Comparison of ENCODE assay signal across 15 cellular contexts in genomic region chr14:61346793-61347192, GRCh38. TPM values are rescaled to one million over a fixed set of nuclear protein-coding genes. Genes with fewer than 3 reads are reported as not detected.
A peak's percentile ranks its signal among the peaks of the same experiment; 100 is the strongest.
DNase-seq lines count a peak whose midpoint lies in the region; ATAC-seq and TF ChIP-seq lines count a peak whose summit lies in the region.
"Had no signal": no experiment of that assay in that cellular context is flagged by ENCODE, and none has a peak within 500 bp of the region (broad histone marks: within the 10 kb centered on the region; RNA-seq: fewer than 3 reads in every experiment).

No MANE protein-coding gene starts in this region.

- H3K36me3 Mint-ChIP-seq in activated CD8-positive, alpha-beta T cell treated with anti-CD3 and anti-CD28 coated beads, Interleukin-2, amount 10 ng/mL, durations not matched to agents 7 days and 5 days (ENCODE audit: low read depth) = peaks cover 84% of the 10 kb centered on the region

- no peak for TF ChIP-seq CTCF in left ventricle myocardium inferior (IDR thresholded peaks at IDR 0.05; ENCODE audit: borderline replicate concordance)
- no peak for TF ChIP-seq CTCF in fibroblast of pulmonary artery (IDR thresholded peaks at IDR 0.05; ENCODE audit: low read length, missing control alignments)
- no peak for TF ChIP-seq CTCF in uterus (IDR thresholded peaks at IDR 0.05)

- H3K27me3 Mint-ChIP-seq in activated CD8-positive, alpha-beta T cell treated with anti-CD3 and anti-CD28 coated beads, Interleukin-2, amount 10 ng/mL, durations not matched to agents 7 days and 5 days (ENCODE audit: low read depth) = no peaks in the 10 kb centered on the region
- H3K27me3 Mint-ChIP-seq: B cell had no signal

- peaks cover 98% of the 10 kb centered on the region for H3K4me1 Mint-ChIP-seq in activated CD8-positive, alpha-beta T cell treated with anti-CD3 and anti-CD28 coated beads, Interleukin-2, amount 10 ng/mL, durations not matched to agents 7 days and 5 days (ENCODE audit: low read depth)

- H3K4me1 ChIP-seq in left ventricle myocardium inferior (peaks cover 76% of the 10 kb centered on the region), uterus (no peaks in the 10 kb centered on the region)

- H3K27ac Mint-ChIP-seq in activated CD8-positive, alpha-beta T cell treated with anti-CD3 and anti-CD28 coated beads, Interleukin-2, amount 10 ng/mL, durations not matched to agents 7 days and 5 days = peak overlapping the region; percentile 90
- H3K27ac Mint-ChIP-seq: B cell, endodermal cell had no signal

- no peaks in the 10 kb centered on the region for H3K27me3 ChIP-seq in left ventricle myocardium inferior (ENCODE audit: low read depth)
- H3K27me3 ChIP-seq in uterus = no peaks in the 10 kb centered on the region

- CTCF ChIA-PET in activated CD8-positive, alpha-beta T cell treated with anti-CD3 and anti-CD28 coated beads, Interleukin-2, amount 10 ng/mL, durations not matched to agents 7 days and 5 days (lab: Charles Lee) = interaction anchor here (0.9 to 2.4 kb wide), 12 partner anchors 9 to 491 kb away, joined by 3 to 9 read pairs (median 4); no protein-coding TSS in a partner anchor

- peaks cover 6% of the 10 kb centered on the region for H3K9me3 Mint-ChIP-seq in activated CD8-positive, alpha-beta T cell treated with anti-CD3 and anti-CD28 coated beads, Interleukin-2, amount 10 ng/mL, durations not matched to agents 7 days and 5 days (ENCODE audit: insufficient read depth)
- H3K9me3 Mint-ChIP-seq: endodermal cell had no signal

- H3K36me3 ChIP-seq in left ventricle myocardium inferior (no peaks in the 10 kb centered on the region), uterus (no peaks in the 10 kb centered on the region)

- H3K4me3 Mint-ChIP-seq in activated CD8-positive, alpha-beta T cell treated with anti-CD3 and anti-CD28 coated beads, Interleukin-2, amount 10 ng/mL, durations not matched to agents 7 days and 5 days = peak overlapping the region; percentile 65
- H3K4me3 Mint-ChIP-seq: B cell, endodermal cell had no signal

- peak overlapping the region; percentile 67 for H3K27ac ChIP-seq in left ventricle myocardium inferior (replicated peaks)
- H3K27ac ChIP-seq in uterus = peak overlapping the region; percentile 24 to 64

- no peaks in the 10 kb centered on the region for H3K9me3 ChIP-seq in left ventricle myocardium inferior (replicated peaks)
- no peaks in the 10 kb centered on the region for H3K9me3 ChIP-seq in uterus

- TF ChIP-seq POLR2A in uterus (IDR thresholded peaks at IDR 0.05) = no peak

- no peak overlapping the region for H3K4me3 ChIP-seq in left ventricle myocardium inferior
- H3K4me3 ChIP-seq in fibroblast of pulmonary artery (replicated peaks; ENCODE audit: low read depth, low read length) = no peak overlapping the region
- H3K4me3 ChIP-seq in uterus = no peak overlapping the region

- POLR2A ChIA-PET in activated CD8-positive, alpha-beta T cell treated with anti-CD3 and anti-CD28 coated beads, Interleukin-2, amount 10 ng/mL, durations not matched to agents 7 days and 5 days (lab: Charles Lee) = interaction anchor here (0.6 to 13.2 kb wide), 8 partner anchors 9 to 103 kb away, joined by 3 to 177 read pairs (median 4); no protein-coding TSS in a partner anchor

- intact Hi-C loops in left ventricle myocardium inferior (cut with micrococcal nuclease) = no loop called here
- intact Hi-C loops in Right ventricle myocardium inferior (cut with DNase I) = no loop called here
- intact Hi-C loops in uterus (cut with DNase I; ENCODE audit: low total_unique reads) = no loop called here
- intact Hi-C loops in posterior vena cava (cut with DNase I) = no loop called here

- ATAC-seq in Right ventricle myocardium inferior = no peak
- no peak for ATAC-seq in activated CD8-positive, alpha-beta T cell treated with anti-CD3 and anti-CD28 coated beads, Interleukin-2, amount 10 ng/mL, durations not matched to agents 7 days and 5 days
- no peak for ATAC-seq in GM18870 (IDR thresholded peaks at IDR 0.05; ENCODE audit: unreplicated experiment)

- DNase-seq in left ventricle myocardium inferior (no peak), Right ventricle myocardium inferior (ENCODE audit: missing footprints) (no peak), fibroblast of pulmonary artery (ENCODE audit: low read depth) (peak; percentile 53), uterus (no peak), posterior vena cava (ENCODE audit: low spot score) (no peak), NCI-H1694 treated with DMSO at 0.1 percent for 48 hours (lab: John Stamatoyannopoulos, UW) (no peak)
- DNase-seq in activated CD8-positive, alpha-beta T cell treated with anti-CD3 and anti-CD28 coated beads, Interleukin-2, amount 10 ng/mL, durations not matched to agents 7 days and 5 days = no peak
- DNase-seq: DMS79 treated with DMSO at 0.1 percent for 48 hours, endodermal cell, HCEC 1CT, NCI-H1417, NCI-H2227 treated with DMSO at 0.1 percent for 48 hours, substantia nigra had no signal

RNA-seq across cellular contexts. Expression of gene PRKCH, which starts 25.4 kb away (rescaled TPM):
- total RNA-seq in left ventricle myocardium inferior = 18.4 TPM
- total RNA-seq in Right ventricle myocardium inferior = 16.4 TPM
- total RNA-seq in activated CD8-positive, alpha-beta T cell treated with anti-CD3 and anti-CD28 coated beads, Interleukin-2, amount 10 ng/mL, durations not matched to agents 7 days and 5 days = 100 to 1,000 TPM; 318 to 343 TPM
- total RNA-seq in uterus = 100 to 1,000 TPM in 1 of 4 donors, 10 to 100 TPM in 3; 17.9 to 105 (median 63.5) TPM
- total RNA-seq in posterior vena cava = 10 to 100 TPM; 37.3 to 37.5 TPM
